In genomic region chr4:102826890-102827673, GRCh38 we compare ENCODE assay signal across 8 cellular contexts. TPM values are rescaled to one million over a fixed set of nuclear protein-coding genes. Genes with fewer than 3 reads are reported as not detected.
DNase-seq lines count a peak whose midpoint lies in the region; ATAC-seq and TF ChIP-seq lines count a peak whose summit lies in the region.

Gene UBE2D3 (minus strand): TSS chr4:102827551. CDS start chr4:102826508, 1,043 bp downstream.

- H4K20me1 ChIP-seq in H9 (ENCODE audit: control insufficient read depth, insufficient read depth, insufficient read length) (peaks cover 2% of the 10 kb centered on the region), MM.1S (ENCODE audit: insufficient read depth, low read length) (peaks cover 34% of the 10 kb centered on the region)

- H3K36me3 ChIP-seq in ES-I3 (ENCODE audit: insufficient read depth, low read length) (no peaks in the 10 kb centered on the region), MM.1S (replicated peaks; ENCODE audit: insufficient read depth, low read length) (0 out of 2 replicates have a peak, but pooled peaks cover 8% of the 10 kb centered on the region), neuronal stem cell (replicated peaks in 1 of 2; ENCODE audit: control insufficient read depth in 2 of 2, insufficient read depth in 2 of 2, low read length in 2 of 2) (peaks cover 0 to 41% of the 10 kb centered on the region in 2 donors)

- H3K27ac ChIP-seq in H9 (ENCODE audit: insufficient read length, low read depth, low read length): peak within 1 kb of the TSS; percentile 89
- H3K27ac ChIP-seq in MM.1S (ENCODE audit: low read length): peak within 1 kb of the TSS; percentile 100
- H3K27ac ChIP-seq in foreskin keratinocyte: peak within 1 kb of the TSS; percentile 99
- peak within 1 kb of the TSS; percentile 100 for H3K27ac ChIP-seq in neuronal stem cell (replicated peaks; ENCODE audit: low read length)

- peak within 1 kb of the TSS; percentile 93 for H3K9ac ChIP-seq in ES-I3 (ENCODE audit: low read depth, low read length)
- peak within 1 kb of the TSS; percentile 93 for H3K9ac ChIP-seq in H9 (ENCODE audit: extremely low read depth, insufficient read length, low read length)
- H3K9ac ChIP-seq in MM.1S (ENCODE audit: low read length): peak within 1 kb of the TSS; percentile 100
- peak within 1 kb of the TSS; percentile 97 for H3K9ac ChIP-seq in neuronal stem cell (ENCODE audit: low read depth, low read length, poor library complexity)

- H3K27me3 Mint-ChIP-seq in H9 (ENCODE audit: low read depth): no peaks in the 10 kb centered on the region

- H3K18ac ChIP-seq in H9 (ENCODE audit: insufficient read length, low read depth, low read length): peak within 1 kb of the TSS; percentile 92
- peak within 1 kb of the TSS; percentile 99 for H3K18ac ChIP-seq in neuronal stem cell (ENCODE audit: low read length)

- TF ChIP-seq CTCF in H9 (conservative IDR thresholded peaks at IDR 0.05): no peak; the same call in 1 of the 3 replicates
- TF ChIP-seq CTCF in MM.1S (IDR thresholded peaks at IDR 0.05; ENCODE audit: low read length): 0 out of 2 replicates have a peak, but pooled peaks have one; percentile 12
- TF ChIP-seq CTCF in foreskin keratinocyte (conservative IDR thresholded peaks at IDR 0.05): peak; percentile 36
- TF ChIP-seq CTCF in subcutaneous adipose tissue (IDR thresholded peaks at IDR 0.05; ENCODE audit: low read depth): no peak

- peak; percentile 52 for ATAC-seq in foreskin keratinocyte

- H3T11ph ChIP-seq in H9 (ENCODE audit: low read length): no peak within 1 kb of the TSS

- H3K23ac ChIP-seq in H9 (ENCODE audit: insufficient read length, low read depth, low read length) (no peak within 1 kb of the TSS), neuronal stem cell (ENCODE audit: low read depth, low read length, poor library complexity) (peak within 1 kb of the TSS; percentile 100)

- no peak within 1 kb of the TSS for H3K4me3 Mint-ChIP-seq in H9

- H3K36me3 Mint-ChIP-seq in H9 (ENCODE audit: insufficient read depth in 1 of 3, low read depth in 3 of 3): peaks cover 3 to 17% (median 5%) of the 10 kb centered on the region in 3 experiments; a peak in 5 of 7 replicates

- peak within 1 kb of the TSS; percentile 21 for H4K5ac ChIP-seq in H9 (ENCODE audit: insufficient read length, low read depth, low read length)

- peak within 1 kb of the TSS; percentile 43 for H2BK5ac ChIP-seq in H9 (ENCODE audit: insufficient read length, low read length)
- peak within 1 kb of the TSS; percentile 98 for H2BK5ac ChIP-seq in neuronal stem cell (ENCODE audit: low read length)

- DNase-seq in H9 (peak; percentile 91), MM.1S (peak; percentile 89), SHP77 treated with DMSO at 0.1 percent for 48 hours (lab: John Stamatoyannopoulos, UW) (peak; percentile 35), activated gamma-delta T cell (lab: John Stamatoyannopoulos, UW) (peak; percentile 90), foreskin keratinocyte (peak; percentile 94 to 96), neuronal stem cell (ENCODE audit: low spot score) (peak; percentile 94)

- H4K91ac ChIP-seq in H9 (ENCODE audit: insufficient read length, low read depth, low read length): peak within 1 kb of the TSS; percentile 97
- peak within 1 kb of the TSS; percentile 98 for H4K91ac ChIP-seq in neuronal stem cell (ENCODE audit: low read depth, low read length, poor library complexity)

- peak within 1 kb of the TSS; percentile 8 for H4K8ac ChIP-seq in H9 (replicated peaks; ENCODE audit: insufficient read length, low read depth, low read length)
- H4K8ac ChIP-seq in neuronal stem cell (ENCODE audit: low read depth, low read length): peak within 1 kb of the TSS; percentile 86

- H3K9me3 ChIP-seq in ES-I3 (ENCODE audit: control insufficient read depth, insufficient read depth, low read length): no peaks in the 10 kb centered on the region
- H3K9me3 ChIP-seq in H9 (ENCODE audit: control insufficient read depth, low read depth, low read length): no peaks in the 10 kb centered on the region
- no peaks in the 10 kb centered on the region for H3K9me3 ChIP-seq in MM.1S (replicated peaks; ENCODE audit: insufficient read depth, low read length)
- peaks cover 0 to 1% of the 10 kb centered on the region in 2 donors for H3K9me3 ChIP-seq in neuronal stem cell (replicated peaks in 1 of 2; ENCODE audit: control insufficient read depth in 2 of 2, insufficient read depth in 1 of 2, low read depth in 1 of 2, low read length in 2 of 2)

- H2AK5ac ChIP-seq in H9 (ENCODE audit: insufficient read length, low read length) (no peak within 1 kb of the TSS), neuronal stem cell (ENCODE audit: low read depth, low read length) (peak within 1 kb of the TSS; percentile 98)

- H3K23me2 ChIP-seq in H9 (ENCODE audit: insufficient read length, low read depth, low read length, poor library complexity, severe bottlenecking): no peaks in the 10 kb centered on the region

- peaks cover 43% of the 10 kb centered on the region; the same call in 1 of the 2 replicates for H3K79me2 ChIP-seq in H9 (ENCODE audit: insufficient read depth, low read length)
- peaks cover 57% of the 10 kb centered on the region for H3K79me2 ChIP-seq in MM.1S (ENCODE audit: low read length)

- H3K27ac Mint-ChIP-seq in H9: no peak within 1 kb of the TSS; a peak in 2 of 7 replicates

- H2BK15ac ChIP-seq in H9 (ENCODE audit: low read depth, low read length) (no peak within 1 kb of the TSS), neuronal stem cell (ENCODE audit: low read length) (peak within 1 kb of the TSS; percentile 93)

- no peak within 1 kb of the TSS for H2BK20ac ChIP-seq in H9 (ENCODE audit: low read depth, low read length, poor library complexity, severe bottlenecking)

- H3K4me2 ChIP-seq in H9 (ENCODE audit: insufficient read depth, insufficient read length, low read length) (peak within 1 kb of the TSS; percentile 73), MM.1S (ENCODE audit: low read depth, low read length) (peak within 1 kb of the TSS; percentile 94), neuronal stem cell (ENCODE audit: insufficient read depth, low read length, poor library complexity, severe bottlenecking) (peak within 1 kb of the TSS; percentile 72)

- H2AFZ ChIP-seq in H9 (ENCODE audit: low read length) (no peak within 1 kb of the TSS), MM.1S (ENCODE audit: low read length) (peak within 1 kb of the TSS; percentile 51), neuronal stem cell (ENCODE audit: low read length) (peak within 1 kb of the TSS; percentile 97)

- H3K9me2 ChIP-seq in MM.1S (replicated peaks; ENCODE audit: insufficient read depth, low read length): no peaks in the 10 kb centered on the region

- H3K56ac ChIP-seq in H9 (ENCODE audit: insufficient read length, low read depth, low read length): peak within 1 kb of the TSS; percentile 76

- H3K4me3 ChIP-seq in MM.1S (ENCODE audit: low read length) (peak within 1 kb of the TSS; percentile 84), neuronal stem cell (ENCODE audit: low read length in 2 of 2) (peak within 1 kb of the TSS; percentile 86 to 98)

- peaks cover 37 to 48% of the 10 kb centered on the region in 2 experiments for H3K4me1 Mint-ChIP-seq in H9

- H3K79me1 ChIP-seq in H9 (ENCODE audit: insufficient read depth, low read depth, low read length, poor library complexity, severe bottlenecking): no peaks in the 10 kb centered on the region
- H3K79me1 ChIP-seq in neuronal stem cell (ENCODE audit: low read depth, low read length): peaks cover 2% of the 10 kb centered on the region

- H3K4ac ChIP-seq in H9 (ENCODE audit: low read depth, low read length) (peak within 1 kb of the TSS; percentile 91; the same call in 1 of the 2 replicates), neuronal stem cell (ENCODE audit: low read length) (peak within 1 kb of the TSS; percentile 98)

- no peaks in the 10 kb centered on the region; a peak in 1 of 5 replicates for H3K9me3 Mint-ChIP-seq in H9

- H3K4me1 ChIP-seq in ES-I3 (ENCODE audit: insufficient read depth, low read length): peaks cover 34% of the 10 kb centered on the region
- H3K4me1 ChIP-seq in H9 (ENCODE audit: insufficient read depth, low read length): no peaks in the 10 kb centered on the region; the same call in 1 of the 2 replicates
- peaks cover 24% of the 10 kb centered on the region; the same call in 1 of the 2 replicates for H3K4me1 ChIP-seq in MM.1S (ENCODE audit: low read length)
- H3K4me1 ChIP-seq in foreskin keratinocyte: peaks cover 28% of the 10 kb centered on the region
- peaks cover 7 to 9% of the 10 kb centered on the region in 2 donors for H3K4me1 ChIP-seq in neuronal stem cell (ENCODE audit: control insufficient read depth in 2 of 2, insufficient read depth in 1 of 2, low read depth in 1 of 2, low read length in 2 of 2)

- no CpG with 5 or more reads among the region's 73 CpGs for whole genome bisulfite sequencing in H9 (ENCODE audit: extremely low coverage, insufficient read length, low lambda C conversion rate)
- no CpG with 5 or more reads among the region's 73 CpGs for WGBS in neuronal stem cell (ENCODE audit: extremely low coverage in 2 of 2, insufficient read length in 2 of 2, insufficient replicate concordance in 1 of 2), 2 donors

- H2BK12ac ChIP-seq in H9 (ENCODE audit: insufficient read length, low read depth, low read length) (peak within 1 kb of the TSS; percentile 85), neuronal stem cell (ENCODE audit: low read length) (peak within 1 kb of the TSS; percentile 84)

- H3F3A ChIP-seq in MM.1S (ENCODE audit: insufficient read depth, low read length): peaks cover 33% of the 10 kb centered on the region

- H3K14ac ChIP-seq in H9 (ENCODE audit: insufficient read depth, low read length): peak within 1 kb of the TSS; percentile 99
- peak within 1 kb of the TSS; percentile 89 for H3K14ac ChIP-seq in neuronal stem cell (ENCODE audit: low read length)

- H3K27me3 ChIP-seq in H9 (ENCODE audit: insufficient read depth, low read length) (no peaks in the 10 kb centered on the region), MM.1S (replicated peaks; ENCODE audit: insufficient read depth, low read length) (no peaks in the 10 kb centered on the region), foreskin keratinocyte (no peaks in the 10 kb centered on the region), neuronal stem cell (ENCODE audit: control insufficient read depth in 3 of 3, insufficient read depth in 3 of 3, low read depth in 1 of 3, low read length in 3 of 3) (no peaks in the 10 kb centered on the region)

- H2BK120ac ChIP-seq in H9 (ENCODE audit: low read depth, low read length, poor library complexity, severe bottlenecking) (peak within 1 kb of the TSS; percentile 96), neuronal stem cell (ENCODE audit: low read depth, low read length) (peak within 1 kb of the TSS; percentile 96)

RNA-seq across cellular contexts. Expression of gene UBE2D3, which starts in this region (rescaled TPM):
- total RNA-seq in H9 (2021) (377 and 378 TPM in 2 replicates), foreskin keratinocyte (353 and 362 TPM in 2 replicates), subcutaneous adipose tissue (100 to 1,000 TPM; 285 to 439 (median 398) TPM)
- polyA plus RNA-seq in foreskin keratinocyte: 214 and 244 TPM in 2 replicates
- 532 TPM for polyA plus RNA-seq in neuronal stem cell (2013, experiment 1 of 2)
- 561 TPM for polyA plus RNA-seq in neuronal stem cell (2013, experiment 2 of 2)

Comparison
In these comparisons a context has a peak if more than half of its experiments do, and no peak if none do; other contexts are left out.
1. Peak in every context shown above with its lines: DNase-seq, ATAC-seq, H3K4me3 ChIP-seq and H3K27ac ChIP-seq.
2. DNase-seq: peak in every context shown above with its lines; median percentile 95 in foreskin keratinocyte; 94 in neuronal stem cell; 91 in H9; 90 in activated gamma-delta T cell; 89 in MM.1S; 35 in SHP77 treated with DMSO at 0.1 percent for 48 hours.
3. CTCF ChIP-seq: peak in MM.1S (single experiment) and foreskin keratinocyte (single experiment); none in H9 (single experiment) and subcutaneous adipose tissue (single experiment).